25 cellular contexts compared by ENCODE assay signal in the genomic region with DNA sequence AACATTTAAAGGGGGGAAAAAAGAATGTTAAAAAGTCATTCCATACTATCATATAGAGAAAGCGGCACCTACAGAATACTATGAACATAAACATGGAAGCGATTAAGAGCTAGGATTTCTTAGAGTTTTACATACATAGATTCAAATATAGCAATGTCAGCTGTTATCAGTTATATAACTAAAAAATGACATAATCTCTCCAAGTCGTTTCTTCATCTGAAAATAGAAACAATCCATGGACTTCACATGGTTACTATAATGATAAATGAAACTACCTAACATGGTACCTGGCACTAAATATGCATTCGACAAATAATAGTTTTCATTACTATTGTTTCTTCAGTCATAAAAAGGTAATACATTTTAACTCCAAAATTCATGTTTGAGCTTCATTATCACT. TPM values are rescaled to one million over a fixed set of nuclear protein-coding genes. Genes with fewer than 3 reads are reported as not detected.
DNase-seq lines count a peak whose midpoint lies in the region; ATAC-seq and TF ChIP-seq lines count a peak whose summit lies in the region.
"Had no signal": no experiment of that assay in that cellular context is flagged by ENCODE, and none has a peak within 500 bp of the region (broad histone marks: within the 10 kb centered on the region; RNA-seq: fewer than 3 reads in every experiment).

No MANE protein-coding gene starts in this region.

- TF ChIP-seq EP300 in neural cell (conservative IDR thresholded peaks at IDR 0.05; ENCODE audit: poor library complexity, severe bottlenecking): no peak

- no peak overlapping the region for H3K4me3 Mint-ChIP-seq in activated naive CD4-positive, alpha-beta T cell treated with anti-CD3 and anti-CD28 coated beads for 36 hours
- no peak overlapping the region for H3K4me3 Mint-ChIP-seq in CD8-positive, alpha-beta T cell
- H3K4me3 Mint-ChIP-seq: activated CD8-positive, alpha-beta memory T cell treated with anti-CD3 and anti-CD28 coated beads, Interleukin-2, amount 10 ng/mL, durations not matched to agents 7 days and 5 days; immature natural killer cell had no signal

- intact Hi-C loops in A673 (cut with micrococcal nuclease; ENCODE audit: unreplicated experiment): no loop called here
- intact Hi-C loops in activated naive CD4-positive, alpha-beta T cell treated with anti-CD3 and anti-CD28 coated beads for 36 hours (cut with micrococcal nuclease): no loop called here
- intact Hi-C loops in CD8-positive, alpha-beta T cell (cut with DNase I, micrococcal nuclease): loop anchor here in 1 of 2 experiments (10.0 kb wide), 1 partner anchor 1611 kb away; a partner anchor contains a TSS

- H3K36me3 ChIP-seq in A673 (ENCODE audit: insufficient read depth, low read length, poor library complexity, severe bottlenecking) (peaks cover 28% of the 10 kb centered on the region), GM23248 (ENCODE audit: low read depth) (peaks cover 12% of the 10 kb centered on the region), neural cell (ENCODE audit: insufficient read depth, low read length) (no peaks in the 10 kb centered on the region)
- H3K36me3 ChIP-seq in CD8-positive, alpha-beta T cell (ENCODE audit: insufficient read depth, low read length): no peaks in the 10 kb centered on the region
- H3K36me3 ChIP-seq: right atrium auricular region had no signal

- H3K27ac ChIP-seq in A673 (ENCODE audit: low read depth, low read length, poor library complexity, severe bottlenecking) (peak overlapping the region; percentile 38), GM23248 (no peak overlapping the region), cingulate gyrus (ENCODE audit: low read depth, low read length) (peak overlapping the region; percentile 43), neural cell (ENCODE audit: low read length) (no peak overlapping the region)
- H3K27ac ChIP-seq in CD8-positive, alpha-beta T cell (ENCODE audit: low read depth, low read length): no peak overlapping the region
- H3K27ac ChIP-seq: KMS-11, right atrium auricular region, SJCRH30, tibial nerve had no signal

- H3K4me1 ChIP-seq in A673 (ENCODE audit: insufficient read depth, low read length, poor library complexity, severe bottlenecking) (peaks cover 33% of the 10 kb centered on the region), GM23248 (ENCODE audit: insufficient read depth) (peaks cover 39% of the 10 kb centered on the region)
- H3K4me1 ChIP-seq in CD8-positive, alpha-beta T cell (ENCODE audit: insufficient read depth, low read length): peaks cover 24% of the 10 kb centered on the region

- H3K9ac ChIP-seq in GM23248 (no peak overlapping the region), neural cell (ENCODE audit: low read length) (no peak overlapping the region)
- H3K9ac ChIP-seq: KMS-11 had no signal

- CTCF ChIA-PET in A673 (lab: Charles Lee): no interaction called here
- CTCF ChIA-PET in activated naive CD4-positive, alpha-beta T cell treated with anti-CD3 and anti-CD28 coated beads for 36 hours (lab: Charles Lee): no interaction called here
- CTCF ChIA-PET in CD8-positive, alpha-beta T cell (lab: Charles Lee): interaction anchor here (0.7 kb wide), 2 partner anchors 13 to 971 kb away, joined by 3 read pairs; no protein-coding TSS in a partner anchor

- in situ Hi-C loops in GM23248 (cut with MboI): loop anchor here (25.0 kb wide), 1 partner anchor 943 kb away; a partner anchor contains a TSS

- H3K4me1 Mint-ChIP-seq in activated naive CD4-positive, alpha-beta T cell treated with anti-CD3 and anti-CD28 coated beads for 36 hours (ENCODE audit: low read depth): peaks cover 43% of the 10 kb centered on the region
- H3K4me1 Mint-ChIP-seq in CD8-positive, alpha-beta T cell (ENCODE audit: low read depth): peaks cover 59% of the 10 kb centered on the region

- H3K9me2 ChIP-seq in GM23248 (ENCODE audit: insufficient read depth): no peaks in the 10 kb centered on the region
- no peaks in the 10 kb centered on the region for H3K9me2 ChIP-seq in neural cell (ENCODE audit: insufficient read depth, low read length)

- DNase-seq in A673 (ENCODE audit: low spot score) (no peak), GM23248 (no peak), SW 1271 (lab: John Stamatoyannopoulos, UW) (no peak), erythroblast (lab: John Stamatoyannopoulos, UW) (no peak)
- DNase-seq in activated naive CD4-positive, alpha-beta T cell treated with anti-CD3 and anti-CD28 coated beads for 36 hours: no peak
- DNase-seq in CD8-positive, alpha-beta T cell: no peak
- DNase-seq: activated CD4-positive, alpha-beta T cell treated with anti-CD3 and anti-CD28 coated beads, Interleukin-2, amount 50 U/mL, for 4 hours; activated CD4-positive, CD25-positive, alpha-beta regulatory T cell; activated CD8-positive, alpha-beta memory T cell treated with anti-CD3 and anti-CD28 coated beads, Interleukin-2, amount 10 ng/mL, durations not matched to agents 7 days and 5 days; activated T-cell treated with anti-CD3 and anti-CD28 coated beads, Interleukin-2, amount 50 U/mL, for 4 hours; cerebellar nuclear complex; DMS153; immature natural killer cell; left colon; NCI-H1436 treated with DMSO at 0.1 percent for 48 hours; NCI-H446; NCI-H82; SJCRH30; stimulated activated CD4-positive, alpha-beta T cell treated with anti-CD3 and anti-CD28 coated beads, Interleukin-4, amount 100 ng/mL, for 1 hour; T-helper 1 cell had no signal

- H3K27ac Mint-ChIP-seq in activated naive CD4-positive, alpha-beta T cell treated with anti-CD3 and anti-CD28 coated beads for 36 hours: no peak overlapping the region
- H3K27ac Mint-ChIP-seq in CD8-positive, alpha-beta T cell: no peak overlapping the region
- H3K27ac Mint-ChIP-seq: activated CD8-positive, alpha-beta memory T cell treated with anti-CD3 and anti-CD28 coated beads, Interleukin-2, amount 10 ng/mL, durations not matched to agents 7 days and 5 days had no signal

- TF ChIP-seq RAD21 in neural cell (conservative IDR thresholded peaks at IDR 0.05): no peak

- no peaks in the 10 kb centered on the region for H3K27me3 ChIP-seq in A673 (replicated peaks; ENCODE audit: insufficient read depth, low read depth, low read length, poor library complexity)
- no peaks in the 10 kb centered on the region for H3K27me3 ChIP-seq in GM23248 (replicated peaks; ENCODE audit: insufficient read depth)
- no peaks in the 10 kb centered on the region for H3K27me3 ChIP-seq in neural cell (ENCODE audit: insufficient read depth, low read depth, low read length)
- no peaks in the 10 kb centered on the region for H3K27me3 ChIP-seq in CD8-positive, alpha-beta T cell (ENCODE audit: insufficient read depth, low read length)
- H3K27me3 ChIP-seq: right atrium auricular region, SJCRH30, tibial nerve had no signal

- ATAC-seq in CD8-positive, alpha-beta T cell: no peak
- ATAC-seq: activated CD8-positive, alpha-beta memory T cell treated with anti-CD3 and anti-CD28 coated beads, Interleukin-2, amount 10 ng/mL, durations not matched to agents 7 days and 5 days; activated T-cell treated with anti-CD3 and anti-CD28 coated beads, Interleukin-2, amount 50 U/mL, for 4 hours; left colon had no signal

- TF ChIP-seq POLR2A in erythroblast (IDR thresholded peaks at IDR 0.05; ENCODE audit: low read length): no peak

- H3K9me3 ChIP-seq in A673 (ENCODE audit: low read depth, low read length, poor library complexity, severe bottlenecking) (peaks cover 3% of the 10 kb centered on the region), GM23248 (ENCODE audit: low read depth) (no peaks in the 10 kb centered on the region), neural cell (ENCODE audit: low read length) (no peaks in the 10 kb centered on the region)
- no peaks in the 10 kb centered on the region for H3K9me3 ChIP-seq in CD8-positive, alpha-beta T cell (ENCODE audit: low read length)
- H3K9me3 ChIP-seq: right atrium auricular region, tibial nerve had no signal

- H4K20me1 ChIP-seq in GM23248 (ENCODE audit: insufficient read depth): 0 out of 2 replicates have a peak, but pooled peaks cover 4% of the 10 kb centered on the region
- H4K20me1 ChIP-seq in neural cell (ENCODE audit: insufficient read depth): no peaks in the 10 kb centered on the region

- peaks cover 30% of the 10 kb centered on the region for H3K36me3 Mint-ChIP-seq in activated naive CD4-positive, alpha-beta T cell treated with anti-CD3 and anti-CD28 coated beads for 36 hours (ENCODE audit: low read depth)
- peaks cover 32% of the 10 kb centered on the region for H3K36me3 Mint-ChIP-seq in CD8-positive, alpha-beta T cell

- H3K4me3 ChIP-seq in A673 (ENCODE audit: low read depth, low read length, poor library complexity, severe bottlenecking) (no peak overlapping the region), GM23248 (peak overlapping the region; percentile 94; the same call in 1 of the 2 replicates), neural cell (ENCODE audit: low read length) (peak overlapping the region; percentile 89)
- no peak overlapping the region for H3K4me3 ChIP-seq in CD8-positive, alpha-beta T cell (ENCODE audit: low read depth, low read length)
- H3K4me3 ChIP-seq: right atrium auricular region, SJCRH30, tibial nerve had no signal

- 31 to 34% methylated on average over 4 of the region's 4 CpGs for WGBS in GM23248 (ENCODE audit: low coverage in 1 of 2, low lambda C conversion rate in 2 of 2, missing lambda C conversion rate in 2 of 2), 2 experiments

- H3K79me2 ChIP-seq in GM23248 (ENCODE audit: insufficient read depth) (peaks cover 86% of the 10 kb centered on the region), neural cell (replicated peaks; ENCODE audit: insufficient read depth, low read length) (peaks cover 54% of the 10 kb centered on the region)

- POLR2A ChIA-PET in A673 (lab: Charles Lee; ENCODE audit: low non-redundant PET): no interaction called here
- POLR2A ChIA-PET in CD8-positive, alpha-beta T cell (lab: Charles Lee): no interaction called here

- no TSS peak for BruUV-seq in A673 (replicated peaks; lab: Mats Ljungman, UMichigan)

- H3F3A ChIP-seq in GM23248 (ENCODE audit: insufficient read depth) (no peaks in the 10 kb centered on the region), neural cell (ENCODE audit: insufficient read depth, low read length, poor library complexity, severe bottlenecking) (no peaks in the 10 kb centered on the region)

- H3K4me2 ChIP-seq in GM23248 (ENCODE audit: unreplicated experiment) (peak overlapping the region; percentile 90), neural cell (ENCODE audit: low read length) (no peak overlapping the region)
- H3K4me2 ChIP-seq: KMS-11 had no signal

- no peak for TF ChIP-seq CTCF in A673 (conservative IDR thresholded peaks at IDR 0.05; ENCODE audit: low read depth, low read length)
- no peak for TF ChIP-seq CTCF in neural cell (IDR thresholded peaks at IDR 0.05; ENCODE audit: poor library complexity, severe bottlenecking)
- TF ChIP-seq CTCF in CD8-positive, alpha-beta T cell (IDR thresholded peaks at IDR 0.05): no peak

- H2AFZ ChIP-seq in GM23248 (no peak overlapping the region), neural cell (ENCODE audit: low read depth, low read length) (no peak overlapping the region)

- no peaks in the 10 kb centered on the region for H3K27me3 Mint-ChIP-seq in activated naive CD4-positive, alpha-beta T cell treated with anti-CD3 and anti-CD28 coated beads for 36 hours (ENCODE audit: low read depth)
- no peaks in the 10 kb centered on the region for H3K27me3 Mint-ChIP-seq in CD8-positive, alpha-beta T cell (ENCODE audit: low read depth)
- H3K27me3 Mint-ChIP-seq: activated CD8-positive, alpha-beta memory T cell treated with anti-CD3 and anti-CD28 coated beads, Interleukin-2, amount 10 ng/mL, durations not matched to agents 7 days and 5 days had no signal

- H3K9me3 Mint-ChIP-seq in activated naive CD4-positive, alpha-beta T cell treated with anti-CD3 and anti-CD28 coated beads for 36 hours: no peaks in the 10 kb centered on the region
- no peaks in the 10 kb centered on the region for H3K9me3 Mint-ChIP-seq in CD8-positive, alpha-beta T cell
- H3K9me3 Mint-ChIP-seq: activated T-cell treated with anti-CD3 and anti-CD28 coated beads, Interleukin-2, amount 50 U/mL, for 4 hours had no signal

RNA-seq across cellular contexts. Expression of a gene that starts 3.7 kb away (rescaled TPM):
- total RNA-seq in A673 (2021): 41.3 and 45.5 TPM in 2 replicates
- total RNA-seq in GM23248 (2014; rRNA removed; shearing (Covaris generic)): 41.9 and 44.5 TPM in 2 replicates
- polyA plus RNA-seq in GM23248 (2016; fragmentation: Nextera tagmentation; extraction: Ambion mirVana): 22.5 and 23.8 TPM in 2 replicates
- 53.6 and 64.6 TPM in 2 replicates for polyA plus RNA-seq in neural cell
- 104 and 109 TPM in 2 replicates for polyA minus RNA-seq in neural cell
- total RNA-seq in activated naive CD4-positive, alpha-beta T cell treated with anti-CD3 and anti-CD28 coated beads for 36 hours: 10 to 100 TPM; 25.3 to 25.9 TPM
- 1 to 10 TPM; 9.7 to 9.9 TPM for total RNA-seq in CD8-positive, alpha-beta T cell

Comparison
In these comparisons a context has a peak if more than half of its experiments do, and no peak if none do; other contexts are left out.
1. H3K27ac ChIP-seq: peak in A673 (single experiment) and cingulate gyrus (single experiment); none in GM23248 (single experiment), neural cell (single experiment) and CD8-positive, alpha-beta T cell (single experiment).
2. H3K4me3 ChIP-seq: peak in GM23248 (single experiment) and neural cell (single experiment); none in A673 (single experiment) and CD8-positive, alpha-beta T cell (single experiment).